13 cellular contexts compared by ENCODE assay signal in the genomic region with DNA sequence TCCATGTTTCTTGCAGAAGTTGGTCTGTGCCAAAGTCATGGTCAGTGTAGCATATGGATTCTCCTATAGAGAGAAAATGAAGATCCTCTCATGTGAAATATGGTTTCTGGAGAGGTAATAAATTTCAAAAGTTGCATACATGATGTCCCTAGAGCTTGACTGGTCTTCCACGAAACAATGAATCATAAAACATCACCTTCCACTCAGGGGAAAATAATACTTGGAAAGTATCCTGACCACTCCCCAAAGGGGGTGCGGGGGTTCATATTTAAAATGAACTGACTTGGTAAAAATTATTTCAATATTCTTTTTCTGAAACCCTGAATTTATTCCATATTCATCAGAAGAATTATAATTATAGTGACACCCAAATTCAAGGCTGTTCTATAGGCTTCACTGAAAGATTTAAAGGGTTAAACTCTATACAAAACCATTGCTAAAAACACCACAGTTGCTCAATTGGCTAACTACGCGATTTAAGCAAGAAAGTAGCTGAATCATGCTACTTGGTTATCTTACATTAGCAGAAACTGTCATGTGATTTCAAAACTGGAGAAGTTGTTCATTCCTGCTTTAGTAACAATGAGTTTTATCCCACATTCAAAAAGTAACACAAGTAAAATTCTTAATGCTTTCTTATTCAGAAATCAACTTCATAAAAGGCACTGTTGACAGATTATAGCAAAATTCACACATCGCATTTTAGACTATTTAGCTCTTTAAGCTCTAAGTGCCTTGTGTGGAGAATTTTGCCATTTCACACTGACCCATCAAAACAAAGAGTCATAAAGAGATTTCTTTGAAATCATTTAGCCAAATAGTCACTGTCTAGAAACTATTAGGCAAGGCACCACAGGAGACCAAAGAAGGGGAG. TPM values are rescaled to one million over a fixed set of nuclear protein-coding genes. Genes with fewer than 3 reads are reported as not detected.
DNase-seq lines count a peak whose midpoint lies in the region; ATAC-seq and TF ChIP-seq lines count a peak whose summit lies in the region.
"Had no signal": no experiment of that assay in that cellular context is flagged by ENCODE, and none has a peak within 500 bp of the region (broad histone marks: within the 10 kb centered on the region; RNA-seq: fewer than 3 reads in every experiment).

No MANE protein-coding gene starts in this region.

- H2AFZ ChIP-seq in fibroblast of lung (ENCODE audit: low read length): no peak overlapping the region

- TF ChIP-seq POLR2A in Peyer's patch (IDR thresholded peaks at IDR 0.05): no peak
- TF ChIP-seq POLR2A in gastrocnemius medialis (IDR thresholded peaks at IDR 0.05): no peak

- in situ Hi-C loops in gastrocnemius medialis (cut with MboI; ENCODE audit: low sequenced_read_pairs in 4 of 4): loop anchor here in 3 of 4 donors (25.0 kb wide), 2 partner anchors 286 to 486 kb away; no protein-coding TSS in a partner anchor

- H3K4me1 Mint-ChIP-seq in CD8-positive, alpha-beta memory T cell: peaks cover 20 to 31% (median 30%) of the 10 kb centered on the region in 3 donors

- H3K4me3 Mint-ChIP-seq in CD8-positive, alpha-beta memory T cell: peak overlapping the region in 2 of 7 donors; percentile 57 to 82

- peaks cover 0 to 38% (median 12%) of the 10 kb centered on the region in 3 donors for H3K36me3 Mint-ChIP-seq in CD8-positive, alpha-beta memory T cell

- no peaks in the 10 kb centered on the region for H4K20me1 ChIP-seq in fibroblast of lung (ENCODE audit: control insufficient read depth, extremely low read depth, insufficient read depth, low read length)

- H3K36me3 ChIP-seq in CD8-positive, alpha-beta memory T cell (ENCODE audit: insufficient read depth, low read length): peaks cover 12% of the 10 kb centered on the region
- H3K36me3 ChIP-seq in Peyer's patch (peaks cover 0 to 17% (median 0%) of the 10 kb centered on the region in 3 donors), fibroblast of lung (ENCODE audit: control insufficient read depth, insufficient read depth, low read length) (no peaks in the 10 kb centered on the region), gastrocnemius medialis (peaks cover 0 to 22% of the 10 kb centered on the region in 2 donors)

- no peaks in the 10 kb centered on the region for H3K9me3 Mint-ChIP-seq in CD8-positive, alpha-beta memory T cell

- TF ChIP-seq CTCF in Peyer's patch (IDR thresholded peaks at IDR 0.05) (no peak), fibroblast of lung (conservative IDR thresholded peaks at IDR 0.05 in 1 of 2, IDR thresholded peaks at IDR 0.05 in 1 of 2; ENCODE audit: low read depth in 1 of 2, low read length in 2 of 2) (no peak), gastrocnemius medialis (IDR thresholded peaks at IDR 0.05 in 4 of 5, conservative IDR thresholded peaks at IDR 0.05 in 1 of 5) (no peak)

- no peak overlapping the region for H3K4me3 ChIP-seq in CD8-positive, alpha-beta memory T cell (ENCODE audit: low read length)
- H3K4me3 ChIP-seq in Peyer's patch (no peak overlapping the region), fibroblast of lung (replicated peaks in 1 of 4; ENCODE audit: control extremely low read depth in 1 of 4, insufficient read depth in 1 of 4, low read depth in 3 of 4, low read length in 4 of 4) (no peak overlapping the region), gastrocnemius medialis (no peak overlapping the region)

- no peak for DNase-seq in CD8-positive, alpha-beta memory T cell
- no peak for DNase-seq in Peyer's patch
- peak; percentile 58 to 85 for DNase-seq in fibroblast of lung (ENCODE audit: low read depth in 2 of 2)
- DNase-seq in gastrocnemius medialis: no peak
- DNase-seq in NCI-H1694 treated with DMSO at 0.1 percent for 48 hours (lab: John Stamatoyannopoulos, UW): no peak
- DNase-seq in effector CD4-positive, alpha-beta T cell: no peak
- DNase-seq: activated naive CD4-positive, alpha-beta T cell; Calu3; hippocampal formation; NCI-H187; stimulated activated naive CD4-positive, alpha-beta T cell treated with Interleukin-2 at 50 U/mL for 16 hours had no signal

- no peak overlapping the region for H3K4me2 ChIP-seq in fibroblast of lung (ENCODE audit: extremely low read depth, insufficient read depth, low read length)

- intact Hi-C loops in gastrocnemius medialis (cut with DNase I; ENCODE audit: low total_unique reads): no loop called here

- H3K27ac ChIP-seq in CD8-positive, alpha-beta memory T cell (ENCODE audit: low read depth, low read length): peak overlapping the region; percentile 71
- peak overlapping the region in 3 of 4 donors; percentile 28 to 49 (median 37) for H3K27ac ChIP-seq in Peyer's patch
- no peak overlapping the region for H3K27ac ChIP-seq in fibroblast of lung (ENCODE audit: insufficient read depth, low read length)
- H3K27ac ChIP-seq in gastrocnemius medialis: peak overlapping the region; percentile 54 to 65 (median 64)

- H3K4me1 ChIP-seq in CD8-positive, alpha-beta memory T cell (ENCODE audit: insufficient read depth, low read length): peaks cover 19% of the 10 kb centered on the region
- H3K4me1 ChIP-seq in Peyer's patch (peaks cover 0 to 9% (median 3%) of the 10 kb centered on the region in 4 donors), fibroblast of lung (ENCODE audit: control insufficient read depth, extremely low read depth, insufficient read depth, low read length) (no peaks in the 10 kb centered on the region), gastrocnemius medialis (peaks cover 32 to 35% of the 10 kb centered on the region in 2 donors)

- no peak overlapping the region for H3K9ac ChIP-seq in fibroblast of lung (ENCODE audit: insufficient read depth, low read length)

- H3K27me3 Mint-ChIP-seq in CD8-positive, alpha-beta memory T cell: no peaks in the 10 kb centered on the region

- no peaks in the 10 kb centered on the region for H3K27me3 ChIP-seq in CD8-positive, alpha-beta memory T cell (ENCODE audit: insufficient read depth, low read length, poor library complexity, severe bottlenecking)
- no peaks in the 10 kb centered on the region for H3K27me3 ChIP-seq in Peyer's patch
- H3K27me3 ChIP-seq in fibroblast of lung (ENCODE audit: control insufficient read depth, insufficient read depth, low read length): no peaks in the 10 kb centered on the region
- no peaks in the 10 kb centered on the region for H3K27me3 ChIP-seq in gastrocnemius medialis

- ATAC-seq in gastrocnemius medialis (no peak), HG02759 (IDR thresholded peaks at IDR 0.05; ENCODE audit: unreplicated experiment) (no peak), GM18519 (IDR thresholded peaks at IDR 0.05; ENCODE audit: low FRiP score, unreplicated experiment) (no peak)

- H3K27ac Mint-ChIP-seq in CD8-positive, alpha-beta memory T cell: peak overlapping the region in 1 of 8 donors; percentile 75

- POLR2A ChIA-PET in CD8-positive, alpha-beta memory T cell (lab: Charles Lee): interaction anchor here (0.7 kb wide), 1 partner anchor 124 kb away, joined by 4 read pairs; no protein-coding TSS in a partner anchor

- CTCF ChIA-PET in CD8-positive, alpha-beta memory T cell (lab: Charles Lee): interaction anchor here (1.5 to 4.6 kb wide), 4 partner anchors 8 to 14 kb away, joined by 3 to 24 read pairs (median 6); no protein-coding TSS in a partner anchor

- no peaks in the 10 kb centered on the region for H3K9me3 ChIP-seq in CD8-positive, alpha-beta memory T cell (ENCODE audit: low read length)
- H3K9me3 ChIP-seq in Peyer's patch: no peaks in the 10 kb centered on the region
- H3K9me3 ChIP-seq in fibroblast of lung (ENCODE audit: control insufficient read depth, insufficient read depth, low read depth, low read length): no peaks in the 10 kb centered on the region
- H3K9me3 ChIP-seq in gastrocnemius medialis: no peaks in the 10 kb centered on the region

- no peaks in the 10 kb centered on the region for H3K79me2 ChIP-seq in fibroblast of lung (ENCODE audit: control insufficient read depth, insufficient read depth, low read length)

RNA-seq across cellular contexts. Expression of gene CREG1, which starts 5.3 kb away (rescaled TPM):
- total RNA-seq in CD8-positive, alpha-beta memory T cell: 10 to 100 TPM; 14.6 to 15.3 TPM
- polyA plus RNA-seq in CD8-positive, alpha-beta memory T cell: 19.5 TPM
- total RNA-seq in Peyer's patch (10 to 100 TPM; 50.3 to 80.3 (median 67.6) TPM), fibroblast of lung (58.5 and 108 TPM in 2 replicates), gastrocnemius medialis (10 to 100 TPM; 69.9 to 99.6 (median 80.7) TPM)
- polyA plus RNA-seq in fibroblast of lung: 29.4 and 75.5 TPM in 2 replicates
- 15.3 and 34.9 TPM in 2 replicates for polyA plus RNA-seq in fibroblast of lung (2012)
- polyA minus RNA-seq in fibroblast of lung (ENCODE audit: low replicate concordance): 2.2 and 2.6 TPM in 2 replicates

RNA-seq across cellular contexts. Expression of gene CD247, which starts 30.0 kb away (rescaled TPM):
- total RNA-seq in CD8-positive, alpha-beta memory T cell: 100 to 1,000 TPM; 130 to 133 TPM
- polyA plus RNA-seq in CD8-positive, alpha-beta memory T cell: 395 TPM
- 1 to 10 TPM in 3 of 4 donors, not detected in 1; 1.9 to 7.4 (median 3.9) TPM for total RNA-seq in Peyer's patch
- total RNA-seq in fibroblast of lung: not detected in 2 replicates
- not detected in 2 replicates for polyA plus RNA-seq in fibroblast of lung
- not detected in 2 replicates for polyA plus RNA-seq in fibroblast of lung (2012)
- polyA minus RNA-seq in fibroblast of lung (ENCODE audit: low replicate concordance): not detected in 2 replicates
- under 1 TPM in 1 of 4 donors, not detected in 3; 0.33 TPM for total RNA-seq in gastrocnemius medialis

Comparison
In these comparisons a context has a peak if more than half of its experiments do, and no peak if none do; other contexts are left out.
1. DNase-seq: peak in fibroblast of lung (2 of 2); none in CD8-positive, alpha-beta memory T cell (0 of 5), Peyer's patch (0 of 3), gastrocnemius medialis (0 of 2), NCI-H1694 treated with DMSO at 0.1 percent for 48 hours (single experiment) and effector CD4-positive, alpha-beta T cell (single experiment).
2. RNA of gene CD247, which starts 30.0 kb away (total RNA-seq): 130 to 133 TPM in CD8-positive, alpha-beta memory T cell; 1.9 to 7.4 TPM in Peyer's patch, 0.33 TPM in gastrocnemius medialis and not detected in fibroblast of lung; every median in the first group is over 10 times any median in the second.